In genomic region chr7:25565949-25566348, GRCh38 we compare ENCODE assay signal across 8 cellular contexts.
DNase-seq lines count a peak whose midpoint lies in the region; ATAC-seq and TF ChIP-seq lines count a peak whose summit lies in the region.

No MANE protein-coding gene starts in this region.

- no peak overlapping the region for H3K27ac Mint-ChIP-seq in memory B cell

- H3K4me3 Mint-ChIP-seq in memory B cell: no peak overlapping the region

- ATAC-seq in memory B cell (ENCODE audit: low read depth): no peak

- no peaks in the 10 kb centered on the region for H3K36me3 Mint-ChIP-seq in memory B cell

- H3K4me3 ChIP-seq in AG09309 (ENCODE audit: control insufficient read depth, low read depth, low read length): no peak overlapping the region

- intact Hi-C loops in posterior vena cava (cut with DNase I): loop anchor here (5.0 kb wide), 3 partner anchors 286 to 1521 kb away; no protein-coding TSS in a partner anchor

- H3K27me3 Mint-ChIP-seq in memory B cell: peaks cover 5% of the 10 kb centered on the region

- peak; percentile 29 for DNase-seq in AG09309 (ENCODE audit: low read depth)
- peak; percentile 51 for DNase-seq in GM20000 (ENCODE audit: low spot score)
- peak; percentile 65 for DNase-seq in NCI-H460 (ENCODE audit: extremely low read depth, low read depth)
- peak; percentile 61 to 71 for DNase-seq in activated CD4-positive, alpha-beta T cell treated with anti-CD3 and anti-CD28 coated beads, Interleukin-2, amount 50 U/mL, for 48 hours
- peak; percentile 69 for DNase-seq in ecto neural progenitor cell (ENCODE audit: low spot score)
- peak; percentile 58 to 60 for DNase-seq in memory B cell (ENCODE audit: low spot score in 2 of 2)
- DNase-seq in stimulated activated CD8-positive, alpha-beta memory T cell treated with anti-CD3 and anti-CD28 coated beads, Interleukin-15, amount 100 ng/mL, for 1 hour (ENCODE audit: low read depth): peak; percentile 46
- DNase-seq in posterior vena cava (ENCODE audit: low spot score): no peak

- no peaks in the 10 kb centered on the region for H3K9me3 Mint-ChIP-seq in memory B cell

- H3K4me1 Mint-ChIP-seq in memory B cell: no peaks in the 10 kb centered on the region

- TF ChIP-seq CTCF in AG09309 (IDR thresholded peaks at IDR 0.05; ENCODE audit: control insufficient read depth, insufficient read depth, low read depth, low read length, missing control alignments): peak; percentile 100
- peak; percentile 100 for TF ChIP-seq CTCF in GM20000 (IDR thresholded peaks at IDR 0.05; ENCODE audit: extremely low read depth, missing control alignments)
